In genomic region chr2:1738646-1739302, GRCh38 we compare ENCODE assay signal across 15 cellular contexts. TPM values are rescaled to one million over a fixed set of nuclear protein-coding genes. Genes with fewer than 3 reads are reported as not detected.
DNase-seq lines count a peak whose midpoint lies in the region; ATAC-seq and TF ChIP-seq lines count a peak whose summit lies in the region.
"Had no signal": no experiment of that assay in that cellular context is flagged by ENCODE, and none has a peak within 500 bp of the region (broad histone marks: within the 10 kb centered on the region; RNA-seq: fewer than 3 reads in every experiment).

No MANE protein-coding gene starts in this region.

- H3K27me3 ChIP-seq in esophagus squamous epithelium = peaks cover 0 to 32% (median 0%) of the 10 kb centered on the region in 4 donors
- H3K27me3 ChIP-seq in upper lobe of left lung = peaks cover 0 to 3% (median under 1%) of the 10 kb centered on the region in 4 donors
- no peaks in the 10 kb centered on the region for H3K27me3 ChIP-seq in effector memory CD4-positive, alpha-beta T cell (replicated peaks; ENCODE audit: control insufficient read depth, insufficient read depth, low read length, poor library complexity, severe bottlenecking)

- peak; percentile 15 for DNase-seq in activated CD8-positive, alpha-beta memory T cell treated with anti-CD3 and anti-CD28 coated beads, Interleukin-2, amount 50 U/mL, for 48 hours
- DNase-seq in activated CD8-positive, alpha-beta memory T cell treated with anti-CD3 and anti-CD28 coated beads, Interleukin-2, amount 10 ng/mL, durations not matched to agents 7 days and 5 days = no peak
- DNase-seq in esophagus squamous epithelium (lab: John Stamatoyannopoulos, UW) = no peak
- peak; percentile 21 for DNase-seq in omental fat pad (ENCODE audit: low spot score)
- DNase-seq in upper lobe of left lung = no peak
- DNase-seq in effector memory CD4-positive, alpha-beta T cell = no peak
- no peak for DNase-seq in stimulated activated CD4-positive, alpha-beta T cell treated with anti-CD3 and anti-CD28 coated beads, Interleukin-12 subunit alpha, Interleukin-12 subunit beta, amount 100 ng/mL, for 4 hours
- DNase-seq: activated CD4-positive, alpha-beta T cell treated with anti-CD3 and anti-CD28 coated beads for 48 hours; foreskin melanocyte; NCI-H1694; NCI-H524 treated with DMSO at 0.1 percent for 48 hours; stimulated activated CD4-positive, alpha-beta T cell treated with anti-CD3 and anti-CD28 coated beads, Interleukin-2, amount 100 ng/mL, for 24 hours had no signal

- no peak for TF ChIP-seq EP300 in upper lobe of left lung (IDR thresholded peaks at IDR 0.05)

- peaks cover 4% of the 10 kb centered on the region for H3K4me1 Mint-ChIP-seq in activated CD8-positive, alpha-beta memory T cell treated with anti-CD3 and anti-CD28 coated beads, Interleukin-2, amount 10 ng/mL, durations not matched to agents 7 days and 5 days
- H3K4me1 Mint-ChIP-seq: activated T-helper 17 cell treated with anti-CD3 and anti-CD28 coated beads, Interleukin-2, amount 50 U/mL, for 72 hours had no signal

- H3K4me1 ChIP-seq in esophagus squamous epithelium = peaks cover 0 to 38% (median 9%) of the 10 kb centered on the region in 3 donors
- H3K4me1 ChIP-seq in upper lobe of left lung = peaks cover 11 to 33% (median 17%) of the 10 kb centered on the region in 4 donors
- no peaks in the 10 kb centered on the region for H3K4me1 ChIP-seq in effector memory CD4-positive, alpha-beta T cell (ENCODE audit: control insufficient read depth, insufficient read depth, low read length, poor library complexity, severe bottlenecking)
- H3K4me1 ChIP-seq: prostate gland had no signal

- H3K27ac ChIP-seq in esophagus squamous epithelium (peak overlapping the region in 3 of 4 donors; percentile 34 to 43 (median 37)), upper lobe of left lung (peak overlapping the region in 3 of 4 donors; percentile 41 to 62 (median 47))
- H3K27ac ChIP-seq in effector memory CD4-positive, alpha-beta T cell (ENCODE audit: insufficient read depth, low read length, poor library complexity, severe bottlenecking) = no peak overlapping the region

- TF ChIP-seq CTCF in esophagus squamous epithelium (IDR thresholded peaks at IDR 0.05) = no peak
- no peak for TF ChIP-seq CTCF in omental fat pad (IDR thresholded peaks at IDR 0.05)
- no peak for TF ChIP-seq CTCF in upper lobe of left lung (IDR thresholded peaks at IDR 0.05)

- no peak for ATAC-seq in activated CD8-positive, alpha-beta memory T cell treated with anti-CD3 and anti-CD28 coated beads, Interleukin-2, amount 10 ng/mL, durations not matched to agents 7 days and 5 days
- ATAC-seq in omental fat pad (ENCODE audit: low FRiP score) = no peak
- no peak for ATAC-seq in upper lobe of left lung (ENCODE audit: low FRiP score in 2 of 2)
- no peak for ATAC-seq in HG03039 (IDR thresholded peaks at IDR 0.05; ENCODE audit: unreplicated experiment)
- ATAC-seq: activated T-helper 17 cell treated with anti-CD3 and anti-CD28 coated beads, Interleukin-2, amount 50 U/mL, for 72 hours had no signal

- no peak overlapping the region for H3K27ac Mint-ChIP-seq in activated CD8-positive, alpha-beta memory T cell treated with anti-CD3 and anti-CD28 coated beads, Interleukin-2, amount 10 ng/mL, durations not matched to agents 7 days and 5 days
- H3K27ac Mint-ChIP-seq: activated T-helper 17 cell treated with anti-CD3 and anti-CD28 coated beads, Interleukin-2, amount 50 U/mL, for 72 hours had no signal

- no peaks in the 10 kb centered on the region for H3K36me3 Mint-ChIP-seq in activated CD8-positive, alpha-beta memory T cell treated with anti-CD3 and anti-CD28 coated beads, Interleukin-2, amount 10 ng/mL, durations not matched to agents 7 days and 5 days

- no peak overlapping the region for H3K4me3 Mint-ChIP-seq in activated CD8-positive, alpha-beta memory T cell treated with anti-CD3 and anti-CD28 coated beads, Interleukin-2, amount 10 ng/mL, durations not matched to agents 7 days and 5 days
- H3K4me3 Mint-ChIP-seq: activated T-helper 17 cell treated with anti-CD3 and anti-CD28 coated beads, Interleukin-2, amount 50 U/mL, for 72 hours had no signal

- no peak overlapping the region for H3K4me3 ChIP-seq in esophagus squamous epithelium
- no peak overlapping the region for H3K4me3 ChIP-seq in upper lobe of left lung
- no peak overlapping the region for H3K4me3 ChIP-seq in effector memory CD4-positive, alpha-beta T cell (ENCODE audit: insufficient read depth, low read depth, low read length, poor library complexity, severe bottlenecking)
- H3K4me3 ChIP-seq: prostate gland had no signal

- H3K9me3 ChIP-seq in esophagus squamous epithelium = peaks cover 0 to 6% (median 5%) of the 10 kb centered on the region in 3 donors
- H3K9me3 ChIP-seq in upper lobe of left lung = no peaks in the 10 kb centered on the region
- no peaks in the 10 kb centered on the region for H3K9me3 ChIP-seq in effector memory CD4-positive, alpha-beta T cell (ENCODE audit: control insufficient read depth, low read length)
- H3K9me3 ChIP-seq: prostate gland had no signal

- CTCF ChIA-PET in activated CD8-positive, alpha-beta memory T cell treated with anti-CD3 and anti-CD28 coated beads, Interleukin-2, amount 10 ng/mL, durations not matched to agents 7 days and 5 days (lab: Charles Lee) = no interaction called here

- intact Hi-C loops in esophagus squamous epithelium (cut with DNase I) = no loop called here

- H3K36me3 ChIP-seq in esophagus squamous epithelium = no peaks in the 10 kb centered on the region
- H3K36me3 ChIP-seq in upper lobe of left lung = no peaks in the 10 kb centered on the region
- no peaks in the 10 kb centered on the region for H3K36me3 ChIP-seq in effector memory CD4-positive, alpha-beta T cell (ENCODE audit: control insufficient read depth, insufficient read depth, low read length)
- H3K36me3 ChIP-seq: prostate gland had no signal

- 66 to 74% methylated on average over 11 to 17 of the region's 19 CpGs for WGBS in esophagus squamous epithelium, 2 donors
- 76 to 80% methylated on average over 13 to 19 of the region's 19 CpGs for WGBS in upper lobe of left lung, 2 donors

- no peaks in the 10 kb centered on the region for H3K9me3 Mint-ChIP-seq in activated CD8-positive, alpha-beta memory T cell treated with anti-CD3 and anti-CD28 coated beads, Interleukin-2, amount 10 ng/mL, durations not matched to agents 7 days and 5 days (ENCODE audit: low read depth)
- H3K9me3 Mint-ChIP-seq: activated T-helper 17 cell treated with anti-CD3 and anti-CD28 coated beads, Interleukin-2, amount 50 U/mL, for 72 hours had no signal

- no peak for TF ChIP-seq POLR2A in esophagus squamous epithelium (IDR thresholded peaks at IDR 0.05)
- TF ChIP-seq POLR2A in upper lobe of left lung (IDR thresholded peaks at IDR 0.05) = no peak

- peaks cover 19% of the 10 kb centered on the region for H3K27me3 Mint-ChIP-seq in activated CD8-positive, alpha-beta memory T cell treated with anti-CD3 and anti-CD28 coated beads, Interleukin-2, amount 10 ng/mL, durations not matched to agents 7 days and 5 days

RNA-seq across cellular contexts. Expression of gene PXDN, which starts 5.5 kb away (rescaled TPM):
- 1 to 10 TPM; 2.0 to 3.1 TPM for total RNA-seq in activated CD8-positive, alpha-beta memory T cell treated with anti-CD3 and anti-CD28 coated beads, Interleukin-2, amount 10 ng/mL, durations not matched to agents 7 days and 5 days
- total RNA-seq in esophagus squamous epithelium = 10 to 100 TPM in 1 of 4 donors, 1 to 10 TPM in 2, under 1 TPM in 1; 0.72 to 10.9 (median 5.9) TPM
- 100 to 1,000 TPM in 2 of 4 donors, 10 to 100 TPM in 2; 81.2 to 228 (median 112) TPM for total RNA-seq in omental fat pad
- 10 to 100 TPM; 20.8 to 65.6 (median 38.5) TPM for total RNA-seq in upper lobe of left lung
- total RNA-seq: activated T-helper 17 cell treated with anti-CD3 and anti-CD28 coated beads, Interleukin-2, amount 50 U/mL, for 72 hours had no signal

Comparison
In these comparisons a context has a peak if more than half of its experiments do, and no peak if none do; other contexts are left out.
1. DNase-seq: peak in activated CD8-positive, alpha-beta memory T cell treated with anti-CD3 and anti-CD28 coated beads, Interleukin-2, amount 50 U/mL, for 48 hours (single experiment) and omental fat pad (single experiment); none in activated CD8-positive, alpha-beta memory T cell treated with anti-CD3 and anti-CD28 coated beads, Interleukin-2, amount 10 ng/mL, durations not matched to agents 7 days and 5 days (single experiment), esophagus squamous epithelium (single experiment), upper lobe of left lung (0 of 2), effector memory CD4-positive, alpha-beta T cell (0 of 3) and stimulated activated CD4-positive, alpha-beta T cell treated with anti-CD3 and anti-CD28 coated beads, Interleukin-12 subunit alpha, Interleukin-12 subunit beta, amount 100 ng/mL, for 4 hours (single experiment).